In genomic region chr19:45092747-45093678, GRCh38 we compare ENCODE assay signal across 8 cellular contexts. TPM values are rescaled to one million over a fixed set of nuclear protein-coding genes. Genes with fewer than 3 reads are reported as not detected.
A peak's percentile ranks its signal among the peaks of the same experiment; 100 is the strongest.
DNase-seq lines count a peak whose midpoint lies in the region; ATAC-seq and TF ChIP-seq lines count a peak whose summit lies in the region.

Gene PPP1R37 (plus strand): TSS chr19:45093179. CDS start chr19:45093326, 147 bp downstream.

- H2AFZ ChIP-seq in PC-9 = peak within 1 kb of the TSS; percentile 89

- CTCF ChIA-PET in PC-9 (lab: Charles Lee) = interaction anchor here (0.6 kb wide), 1 partner anchor 193 kb away, joined by 3 read pairs; no protein-coding TSS in a partner anchor

- DNase-seq in D341Med (ENCODE audit: low spot score) = peak; percentile 93
- DNase-seq in KBM-7 = peak; percentile 94
- DNase-seq in PC-9 = peak; percentile 90 to 94
- peak; percentile 89 for DNase-seq in activated T-cell treated with anti-CD3 and anti-CD28 coated beads for 48 hours (ENCODE audit: low read depth)
- DNase-seq in epithelial cell of proximal tubule (ENCODE audit: low read depth) = peak; percentile 90
- DNase-seq in mucosa of gallbladder (ENCODE audit: low spot score) = peak; percentile 96
- DNase-seq in stimulated activated CD8-positive, alpha-beta memory T cell treated with anti-CD3 and anti-CD28 coated beads, Interleukin-4, amount 100 ng/mL, for 24 hours (ENCODE audit: low read depth) = peak; percentile 85

- 0 out of 2 replicates have a peak, but pooled peaks cover 4% of the 10 kb centered on the region for H3K36me3 ChIP-seq in PC-9 (ENCODE audit: low read depth)

- peaks cover 49% of the 10 kb centered on the region for H3K79me2 ChIP-seq in PC-9 (ENCODE audit: low read depth)

- ATAC-seq in GM21528 (IDR thresholded peaks at IDR 0.05; ENCODE audit: low FRiP score, unreplicated experiment) = peak; percentile 58

- H3K27me3 ChIP-seq in PC-9 (ENCODE audit: insufficient read depth, low read depth) = no peaks in the 10 kb centered on the region

- H3K27ac ChIP-seq in PC-9 = peak within 1 kb of the TSS; percentile 50

- no peaks in the 10 kb centered on the region for H3K9me2 ChIP-seq in PC-9 (ENCODE audit: insufficient read depth)

- H3K4me2 ChIP-seq in PC-9 = peak within 1 kb of the TSS; percentile 88

- POLR2A ChIA-PET in PC-9 (lab: Charles Lee; ENCODE audit: unreplicated experiment) = interaction anchor here (0.6 to 0.7 kb wide), 2 partner anchors 400 to 1758 kb away, joined by 3 to 4 read pairs; partner anchors contain the start of gene AP2S1

- H3K4me3 ChIP-seq in PC-9 (peak within 1 kb of the TSS; percentile 80), epithelial cell of proximal tubule (ENCODE audit: low read depth, low read length) (peak within 1 kb of the TSS; percentile 87)

- H3K9me3 ChIP-seq in PC-9 (ENCODE audit: insufficient read depth, low read depth) = no peaks in the 10 kb centered on the region

- peaks cover 23% of the 10 kb centered on the region for H3F3A ChIP-seq in PC-9 (ENCODE audit: insufficient read depth, low read depth)

- in situ Hi-C loops in KBM-7 (cut with MboI; ENCODE audit: low pct_unique_long_range_greater_than_20kb, low sequenced_read_pairs) = no loop called here

- intact Hi-C loops in PC-9 (cut with micrococcal nuclease; ENCODE audit: unreplicated experiment) = loop anchor here (1.0 to 10.0 kb wide), 6 partner anchors 14 to 312 kb away; partner anchors contain the start of genes BLOC1S3, EXOC3L2, GEMIN7 and POLR1G

- no TSS peak for BruUV-seq in PC-9 (replicated peaks; lab: Mats Ljungman, UMichigan)

- peak; percentile 44; the same call in 1 of the 2 replicates for TF ChIP-seq CTCF in PC-9 (conservative IDR thresholded peaks at IDR 0.05)
- no peak for TF ChIP-seq CTCF in epithelial cell of proximal tubule (conservative IDR thresholded peaks at IDR 0.05; ENCODE audit: low read depth, low read length)

- peaks cover 18% of the 10 kb centered on the region for H3K4me1 ChIP-seq in PC-9 (replicated peaks; ENCODE audit: insufficient read depth)

- H4K20me1 ChIP-seq in PC-9 (ENCODE audit: insufficient read depth) = peaks cover 35% of the 10 kb centered on the region

RNA-seq across cellular contexts. Expression of gene PPP1R37, which starts in this region (rescaled TPM):
- total RNA-seq in PC-9 (2021) (41.1 and 49.5 TPM in 2 replicates), epithelial cell of proximal tubule (42.5 and 64.0 TPM in 2 replicates), mucosa of gallbladder (83.4 TPM)

Comparison
In these comparisons a context has a peak if more than half of its experiments do, and no peak if none do; other contexts are left out.
1. Peak in every context shown above with its lines: DNase-seq, ATAC-seq, H3K4me3 ChIP-seq and H3K27ac ChIP-seq.